7 cellular contexts compared by ENCODE assay signal in genomic region chr20:43915209-43916072, GRCh38. TPM values are rescaled to one million over a fixed set of nuclear protein-coding genes. Genes with fewer than 3 reads are reported as not detected.
A peak's percentile ranks its signal among the peaks of the same experiment; 100 is the strongest.
DNase-seq lines count a peak whose midpoint lies in the region; ATAC-seq and TF ChIP-seq lines count a peak whose summit lies in the region.

No MANE protein-coding gene starts in this region.

- peaks cover 0 to 10% of the 10 kb centered on the region in 2 donors for H3K27me3 ChIP-seq in right lobe of liver

- CTCF ChIA-PET in T-cell (lab: Charles Lee), result no interaction called here

- H3K27ac Mint-ChIP-seq in T-cell, result peak overlapping the region in 1 of 2 donors; percentile 29

- intact Hi-C loops in right lobe of liver (cut with DNase I), result no loop called here

- peak; percentile 22 for ATAC-seq in GM21423 (IDR thresholded peaks at IDR 0.05; ENCODE audit: unreplicated experiment)
- ATAC-seq in T-cell (replicated peaks in 1 of 4), result peak; percentile 29 to 43 (median 35)
- peak; percentile 53 to 58 (median 55) for ATAC-seq in right lobe of liver
- ATAC-seq in stimulated activated naive CD8-positive, alpha-beta T cell treated with anti-CD3 and anti-CD28 coated beads, Interleukin-15, Interleukin-2, amounts not matched to agents 100 U/mL and 50 U/mL, for 24 hours, result peak; percentile 17

- no peaks in the 10 kb centered on the region for H3K36me3 Mint-ChIP-seq in T-cell

- WGBS in right lobe of liver (ENCODE audit: insufficient coverage, low coverage, low lambda C conversion rate, missing lambda C conversion rate), result 0% methylated on average over 9 of the region's 66 CpGs

- no peaks in the 10 kb centered on the region for H3K4me1 ChIP-seq in right lobe of liver

- H3K4me3 Mint-ChIP-seq in T-cell, result peak overlapping the region; percentile 82 to 90 (median 89)

- peaks cover 36 to 46% of the 10 kb centered on the region in 2 donors for H3K27me3 Mint-ChIP-seq in T-cell

- peaks cover 23 to 24% (median 23%) of the 10 kb centered on the region in 3 donors for H3K4me1 Mint-ChIP-seq in T-cell

- H3K9me3 Mint-ChIP-seq in T-cell, result peaks cover 0 to 15% (median 0%) of the 10 kb centered on the region in 3 donors

- no peaks in the 10 kb centered on the region for H3K36me3 ChIP-seq in right lobe of liver

- TF ChIP-seq POLR2A in right lobe of liver (IDR thresholded peaks at IDR 0.05), result no peak

- peak overlapping the region; percentile 15 to 60 (median 24) for H3K27ac ChIP-seq in right lobe of liver

- peak overlapping the region; percentile 61 to 64 for H3K4me3 ChIP-seq in cardiac fibroblast (replicated peaks in 1 of 2; ENCODE audit: low read depth in 2 of 2, low read length in 2 of 2)
- peak overlapping the region; percentile 37 to 49 (median 44) for H3K4me3 ChIP-seq in right lobe of liver

- no peak for TF ChIP-seq CTCF in cardiac fibroblast (IDR thresholded peaks at IDR 0.05; ENCODE audit: low read depth, low read length)
- no peak for TF ChIP-seq CTCF in right lobe of liver (IDR thresholded peaks at IDR 0.05)

- H3K9me3 ChIP-seq in right lobe of liver, result peaks cover 0 to 3% (median 0%) of the 10 kb centered on the region in 4 donors

- DNase-seq in T-cell (peak in 25 of 34 experiments; percentile 12 to 46 (median 24)), cardiac fibroblast (ENCODE audit: low read depth in 2 of 2) (peak; percentile 29 to 43), right lobe of liver (peak in 1 of 3 donors; percentile 40), NCI-H1436 treated with DMSO at 0.1 percent for 48 hours (lab: John Stamatoyannopoulos, UW) (no peak), NOMO-1 treated with DMSO at 0.1 percent for 48 hours (lab: John Stamatoyannopoulos, UW; ENCODE audit: unreplicated experiment) (no peak)
- DNase-seq in stimulated activated naive CD8-positive, alpha-beta T cell treated with anti-CD3 and anti-CD28 coated beads, Interleukin-15, Interleukin-2, amounts not matched to agents 100 U/mL and 50 U/mL, for 24 hours, result peak; percentile 44

- POLR2A ChIA-PET in T-cell (lab: Charles Lee), result no interaction called here

RNA-seq across cellular contexts. Expression of gene TOX2, which starts 0.8 kb away (rescaled TPM):
- total RNA-seq in T-cell (1 to 10 TPM in 4 of 5 donors, under 1 TPM in 1; 0.38 to 3.0 (median 1.6) TPM), right lobe of liver (1 to 10 TPM; 1.5 to 5.0 (median 2.2) TPM)

Comparison
In these comparisons a context has a peak if more than half of its experiments do, and no peak if none do; other contexts are left out.
1. DNase-seq: peak in T-cell (25 of 34), cardiac fibroblast (2 of 2) and stimulated activated naive CD8-positive, alpha-beta T cell treated with anti-CD3 and anti-CD28 coated beads, Interleukin-15, Interleukin-2, amounts not matched to agents 100 U/mL and 50 U/mL, for 24 hours (single experiment); none in NCI-H1436 treated with DMSO at 0.1 percent for 48 hours (single experiment) and NOMO-1 treated with DMSO at 0.1 percent for 48 hours (single experiment).
2. Peak in every context shown above with its lines, with median percentiles within 50 percentile points of each other: ATAC-seq.